In the genomic region with DNA sequence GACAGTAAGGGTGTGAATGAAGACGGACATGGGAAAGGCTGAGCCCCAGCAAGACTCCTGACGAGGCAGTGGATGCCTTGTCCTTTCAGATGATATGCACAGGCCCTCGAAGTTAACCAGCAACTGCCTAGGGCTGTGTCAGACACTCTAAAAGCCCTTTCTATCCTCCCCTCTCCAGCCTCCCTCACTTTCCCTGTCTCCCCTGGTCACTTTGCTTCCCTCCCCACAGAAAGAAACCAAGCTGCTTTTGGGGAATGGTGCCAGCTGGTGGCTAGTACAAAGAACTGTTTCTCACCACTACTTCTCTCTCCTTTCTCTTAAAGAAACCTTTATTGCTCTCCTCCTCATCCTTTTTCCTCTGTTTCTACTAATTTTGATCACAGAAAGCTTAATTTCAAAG, we compare ENCODE assay signal across 9 cellular contexts. TPM values are rescaled to one million over a fixed set of nuclear protein-coding genes. Genes with fewer than 3 reads are reported as not detected.
DNase-seq lines count a peak whose midpoint lies in the region; ATAC-seq and TF ChIP-seq lines count a peak whose summit lies in the region.
"Had no signal": no experiment of that assay in that cellular context is flagged by ENCODE, and none has a peak within 500 bp of the region (broad histone marks: within the 10 kb centered on the region; RNA-seq: fewer than 3 reads in every experiment).

No MANE protein-coding gene starts in this region.

- no peak overlapping the region for H3K4me2 ChIP-seq in hepatocyte

- peaks cover 6% of the 10 kb centered on the region for H4K20me1 ChIP-seq in hepatocyte (ENCODE audit: insufficient read depth, poor library complexity, severe bottlenecking)

- ATAC-seq in upper lobe of right lung, result no peak

- TF ChIP-seq CTCF in WERI-Rb-1 (IDR thresholded peaks at IDR 0.05; ENCODE audit: low read depth, low read length) (peak; percentile 83), hepatocyte (IDR thresholded peaks at IDR 0.05; ENCODE audit: poor library complexity) (peak; percentile 30), upper lobe of right lung (IDR thresholded peaks at IDR 0.05) (peak; percentile 25)

- H3K27me3 ChIP-seq in WERI-Rb-1 (ENCODE audit: insufficient read depth, low read depth, severe bottlenecking), result no peaks in the 10 kb centered on the region
- no peaks in the 10 kb centered on the region for H3K27me3 ChIP-seq in hepatocyte
- H3K27me3 ChIP-seq in upper lobe of right lung, result no peaks in the 10 kb centered on the region

- H3K9me3 ChIP-seq in WERI-Rb-1 (ENCODE audit: severe bottlenecking), result no peaks in the 10 kb centered on the region
- H3K9me3 ChIP-seq in hepatocyte (ENCODE audit: low read depth), result no peaks in the 10 kb centered on the region
- no peaks in the 10 kb centered on the region for H3K9me3 ChIP-seq in upper lobe of right lung

- intact Hi-C loops in upper lobe of right lung (cut with DNase I), result no loop called here

- H3K4me3 ChIP-seq in WERI-Rb-1 (ENCODE audit: low read depth, low read length) (no peak overlapping the region), hepatocyte (no peak overlapping the region), upper lobe of right lung (no peak overlapping the region)
- H3K4me3 ChIP-seq: skin epidermis had no signal

- H3K4me1 ChIP-seq in hepatocyte (ENCODE audit: insufficient read depth) (peaks cover 50% of the 10 kb centered on the region), upper lobe of right lung (peaks cover 10% of the 10 kb centered on the region)

- H3K27ac ChIP-seq in WERI-Rb-1 (0 out of 2 replicates have a peak overlapping the region, but pooled peaks have one; percentile 31), hepatocyte (peak overlapping the region; percentile 26), upper lobe of right lung (no peak overlapping the region)
- H3K27ac ChIP-seq: skin epidermis had no signal

- no peak overlapping the region for H2AFZ ChIP-seq in hepatocyte

- H3K79me2 ChIP-seq in hepatocyte, result peaks cover 76% of the 10 kb centered on the region

- WGBS in hepatocyte (ENCODE audit: low lambda C conversion rate, missing lambda C conversion rate), result 79% methylated on average over 3 of the region's 3 CpGs

- peak; percentile 13 for DNase-seq in SKM-1 treated with dmso at 0.1 percent for 144 hours (lab: John Stamatoyannopoulos, UW; ENCODE audit: unreplicated experiment)
- DNase-seq in SKM-1 (lab: John Stamatoyannopoulos, UW; ENCODE audit: unreplicated experiment), result no peak
- peak; percentile 54 for DNase-seq in WERI-Rb-1
- DNase-seq in hepatocyte (ENCODE audit: low spot score), result no peak
- no peak for DNase-seq in upper lobe of right lung
- no peak for DNase-seq in NCI-H2227 treated with DMSO at 0.1 percent for 48 hours (lab: John Stamatoyannopoulos, UW)
- no peak for DNase-seq in OCI-M2 (lab: John Stamatoyannopoulos, UW; ENCODE audit: unreplicated experiment)
- DNase-seq in ureter (ENCODE audit: low spot score), result no peak

- H3K9me2 ChIP-seq in hepatocyte (replicated peaks; ENCODE audit: insufficient read depth), result no peaks in the 10 kb centered on the region

- peaks cover 34% of the 10 kb centered on the region for H3K36me3 ChIP-seq in WERI-Rb-1
- no peaks in the 10 kb centered on the region for H3K36me3 ChIP-seq in hepatocyte (replicated peaks; ENCODE audit: insufficient read depth, low read depth)
- peaks cover 11% of the 10 kb centered on the region for H3K36me3 ChIP-seq in upper lobe of right lung

RNA-seq across cellular contexts. Expression of gene LHFPL2, which starts 21.4 kb away (rescaled TPM):
- total RNA-seq in hepatocyte (38.0 and 39.9 TPM in 2 replicates), upper lobe of right lung (41.0 TPM), ureter (33.3 TPM)
- 10.2 and 15.6 TPM in 2 replicates for polyA plus RNA-seq in hepatocyte

Comparison
In these comparisons a context has a peak if more than half of its experiments do, and no peak if none do; other contexts are left out.
1. DNase-seq: peak in SKM-1 treated with dmso at 0.1 percent for 144 hours (single experiment) and WERI-Rb-1 (single experiment); none in SKM-1 (single experiment), hepatocyte (single experiment), upper lobe of right lung (single experiment), NCI-H2227 treated with DMSO at 0.1 percent for 48 hours (single experiment), OCI-M2 (single experiment) and ureter (single experiment).
2. CTCF ChIP-seq: peak in every context shown above with its lines; median percentile 83 in WERI-Rb-1; 30 in hepatocyte; 25 in upper lobe of right lung.